In the genomic region with DNA sequence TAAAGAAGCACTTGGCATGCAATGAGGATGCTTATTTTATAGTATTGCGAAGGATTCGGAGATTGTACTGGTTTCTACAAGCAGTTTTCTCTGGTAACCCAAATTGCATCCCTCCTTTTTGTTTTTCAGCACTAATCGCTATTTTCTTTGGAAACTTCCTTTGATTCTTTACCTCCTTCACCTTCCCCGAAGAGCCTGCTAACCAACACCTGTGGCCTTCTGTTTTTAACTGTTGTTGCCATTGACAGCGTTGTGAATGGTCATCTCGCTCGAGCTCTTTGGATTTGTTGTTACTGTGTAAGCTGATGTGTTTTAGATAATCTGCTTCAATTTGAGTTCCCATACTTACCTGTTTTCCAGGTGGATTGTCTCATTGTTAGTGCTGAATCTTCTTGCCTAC, we compare ENCODE assay signal across 8 cellular contexts. TPM values are rescaled to one million over a fixed set of nuclear protein-coding genes. Genes with fewer than 3 reads are reported as not detected.
A peak's percentile ranks its signal among the peaks of the same experiment; 100 is the strongest.
DNase-seq lines count a peak whose midpoint lies in the region; ATAC-seq and TF ChIP-seq lines count a peak whose summit lies in the region.

No MANE protein-coding gene starts in this region.

- H3K4me2 ChIP-seq in parathyroid adenoma (ENCODE audit: low read length) = peak overlapping the region; percentile 64

- CTCF ChIA-PET in Panc1 (lab: Charles Lee) = no interaction called here

- 12% methylated on average over 7 of the region's 7 CpGs for WGBS in esophagus, 2 donors

- H3K4me3 ChIP-seq in GM06990 (replicated peaks; ENCODE audit: low read depth, low read length) (peak overlapping the region; percentile 89), Panc1 (ENCODE audit: low read depth in 2 of 2, low read length in 2 of 2) (peak overlapping the region; percentile 69 to 90), esophagus (ENCODE audit: low read depth in 1 of 2, low read length in 2 of 2) (peak overlapping the region; percentile 76 to 94), parathyroid adenoma (ENCODE audit: low read depth, low read length) (peak overlapping the region; percentile 61)

- H3K4me1 ChIP-seq in Panc1 (ENCODE audit: control insufficient read depth, insufficient read depth, low read length) (peaks cover 14% of the 10 kb centered on the region), esophagus (ENCODE audit: control insufficient read depth in 2 of 2, insufficient read depth in 2 of 2, low read length in 1 of 2) (no peaks in the 10 kb centered on the region), parathyroid adenoma (peaks cover 11% of the 10 kb centered on the region)

- POLR2A ChIA-PET in Panc1 (lab: Charles Lee) = no interaction called here

- intact Hi-C loops in Panc1 (cut with micrococcal nuclease; ENCODE audit: unreplicated experiment) = no loop called here

- TF ChIP-seq CTCF in GM06990 (IDR thresholded peaks at IDR 0.05; ENCODE audit: insufficient read depth, low read length, poor library complexity, severe bottlenecking) (no peak), Panc1 (IDR thresholded peaks at IDR 0.05) (no peak), parathyroid adenoma (IDR thresholded peaks at IDR 0.05) (no peak)

- no peak overlapping the region for H3K9ac ChIP-seq in parathyroid adenoma

- peak overlapping the region; percentile 91 for H2AFZ ChIP-seq in parathyroid adenoma

- DNase-seq in GM06990 (ENCODE audit: extremely low read depth, insufficient read length) (no peak), Panc1 (ENCODE audit: low read depth, low spot score) (no peak), mesenteric fat pad (ENCODE audit: low spot score) (no peak), pons (ENCODE audit: low spot score) (no peak), NCI-H2107 (lab: John Stamatoyannopoulos, UW) (no peak)

- no peak for ATAC-seq in Panc1
- no peak for ATAC-seq in GM21825 (IDR thresholded peaks at IDR 0.05; ENCODE audit: unreplicated experiment)

- in situ Hi-C loops in Panc1 (cut with HindIII; ENCODE audit: low pct_unique_long_range_greater_than_20kb, low sequenced_read_pairs) = no loop called here

- H3K36me3 ChIP-seq in GM06990 (ENCODE audit: control insufficient read depth, insufficient read depth, low read length) = 0 out of 2 replicates have a peak, but pooled peaks cover 2% of the 10 kb centered on the region
- no peaks in the 10 kb centered on the region; the same call in 1 of the 2 replicates for H3K36me3 ChIP-seq in Panc1 (ENCODE audit: control insufficient read depth, insufficient read depth, low read length)
- H3K36me3 ChIP-seq in esophagus (ENCODE audit: control insufficient read depth in 2 of 2, insufficient read depth in 2 of 2, low read length in 1 of 2) = no peaks in the 10 kb centered on the region
- no peaks in the 10 kb centered on the region for H3K36me3 ChIP-seq in parathyroid adenoma (ENCODE audit: control insufficient read depth, insufficient read depth, low read length)

- H3K27me3 ChIP-seq in GM06990 (replicated peaks; ENCODE audit: control insufficient read depth, insufficient read depth, low read length) (no peaks in the 10 kb centered on the region), Panc1 (ENCODE audit: control insufficient read depth, insufficient read depth, low read length) (no peaks in the 10 kb centered on the region), esophagus (ENCODE audit: control insufficient read depth in 1 of 2, insufficient read depth in 2 of 2, low read length in 2 of 2) (no peaks in the 10 kb centered on the region), parathyroid adenoma (ENCODE audit: control insufficient read depth, insufficient read depth, low read length) (no peaks in the 10 kb centered on the region)

- H3K27ac ChIP-seq in Panc1 (ENCODE audit: low read length) (peak overlapping the region; percentile 82), esophagus (ENCODE audit: low read depth in 2 of 2, low read length in 1 of 2) (peak overlapping the region in 1 of 2 donors; percentile 97), parathyroid adenoma (peak overlapping the region; percentile 72)

- TSS peak; percentile 74 for BruUV-seq in Panc1 (replicated peaks; lab: Mats Ljungman, UMichigan)

- H3K9me3 ChIP-seq in Panc1 (ENCODE audit: control insufficient read depth, insufficient read depth, low read depth, low read length) (no peaks in the 10 kb centered on the region), esophagus (ENCODE audit: control insufficient read depth in 2 of 2, insufficient read depth in 1 of 2, low read depth in 1 of 2, low read length in 1 of 2) (no peaks in the 10 kb centered on the region), parathyroid adenoma (ENCODE audit: control insufficient read depth, low read length) (no peaks in the 10 kb centered on the region)

- H3K79me2 ChIP-seq in parathyroid adenoma = peaks cover 40% of the 10 kb centered on the region

RNA-seq across cellular contexts. Expression of a gene that starts 1.1 kb away (rescaled TPM):
- 32.8 TPM for total RNA-seq in Panc1 (2021; ENCODE audit: unreplicated experiment)
- 34.0 TPM for polyA plus RNA-seq in Panc1 (2012; ENCODE audit: insufficient read length)
- polyA plus RNA-seq in esophagus = 1 to 10 TPM; 6.8 TPM
- total RNA-seq in mesenteric fat pad = 14.8 TPM
